8 cellular contexts compared by ENCODE assay signal in the genomic region with DNA sequence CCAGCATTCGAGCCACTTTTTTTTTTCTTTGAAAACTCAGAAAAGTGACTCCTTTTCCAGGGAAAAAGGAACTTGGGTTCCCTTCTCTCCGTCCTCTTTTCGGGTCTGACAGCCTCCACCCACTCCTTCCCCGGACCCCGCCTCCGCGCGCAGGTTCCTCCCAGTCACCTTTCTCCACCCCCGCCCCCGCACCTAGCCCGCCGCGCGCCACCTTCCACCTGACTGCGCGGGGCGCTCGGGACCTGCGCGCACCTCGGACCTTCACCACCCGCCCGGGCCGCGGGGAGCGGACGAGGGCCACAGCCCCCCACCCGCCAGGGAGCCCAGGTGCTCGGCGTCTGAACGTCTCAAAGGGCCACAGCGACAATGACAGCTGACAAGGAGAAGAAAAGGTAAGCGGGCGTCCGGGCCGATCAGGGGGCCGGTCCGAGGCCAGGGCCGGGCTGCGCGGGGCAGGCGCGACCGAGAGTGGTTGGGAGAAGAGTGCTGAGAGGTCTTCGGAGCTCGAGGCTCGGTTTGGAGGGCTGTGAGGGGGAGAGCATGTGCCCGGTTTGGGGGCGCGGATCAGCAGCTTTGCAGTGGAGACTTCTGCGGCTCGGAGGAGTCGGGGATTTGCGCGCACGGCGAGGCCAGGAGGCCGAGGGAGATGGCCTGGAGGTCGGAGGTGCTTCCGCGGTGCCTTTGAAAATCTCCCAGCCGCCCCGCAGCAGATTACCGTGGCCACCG. TPM values are rescaled to one million over a fixed set of nuclear protein-coding genes. Genes with fewer than 3 reads are reported as not detected.
DNase-seq lines count a peak whose midpoint lies in the region; ATAC-seq and TF ChIP-seq lines count a peak whose summit lies in the region.

No MANE protein-coding gene starts in this region.

- 0% methylated on average over 2 of the region's 65 CpGs for WGBS in mammary epithelial cell (ENCODE audit: low coverage, missing lambda C conversion rate)

- H3K4me1 ChIP-seq in mammary epithelial cell (ENCODE audit: insufficient read depth, low read length): peaks cover 20% of the 10 kb centered on the region

- peaks cover 38% of the 10 kb centered on the region for H3K4me1 Mint-ChIP-seq in CD14-positive monocyte

- peak overlapping the region; percentile 81 for H2AFZ ChIP-seq in mammary epithelial cell (ENCODE audit: low read depth, low read length)

- H3K9ac ChIP-seq in mammary epithelial cell (ENCODE audit: insufficient read depth, low read length): peak overlapping the region; percentile 80

- no peaks in the 10 kb centered on the region for H3K36me3 ChIP-seq in WERI-Rb-1
- H3K36me3 ChIP-seq in mammary epithelial cell (ENCODE audit: insufficient read depth, low read length): no peaks in the 10 kb centered on the region

- H3K4me3 Mint-ChIP-seq in CD14-positive monocyte: peak overlapping the region; percentile 88 to 98

- H3K27ac ChIP-seq in WERI-Rb-1: no peak overlapping the region
- peak overlapping the region; percentile 51 for H3K27ac ChIP-seq in mammary epithelial cell (ENCODE audit: insufficient read depth, low read depth, low read length)

- H3K79me2 ChIP-seq in mammary epithelial cell (ENCODE audit: insufficient read depth, low read length): peaks cover 52% of the 10 kb centered on the region

- dilution Hi-C loops in mammary epithelial cell (cut with HindIII; ENCODE audit: low sequenced_read_pairs): no loop called here

- TSS peak; percentile 41 for BruUV-seq in mammary epithelial cell (replicated peaks; lab: Mats Ljungman, UMichigan)

- H3K36me3 Mint-ChIP-seq in CD14-positive monocyte: peaks cover 8 to 12% of the 10 kb centered on the region in 2 donors

- ATAC-seq in GM19467 (IDR thresholded peaks at IDR 0.05; ENCODE audit: unreplicated experiment) (peak; percentile 18), left lobe of liver (peak; percentile 70)

- H3K4me3 ChIP-seq in WERI-Rb-1 (ENCODE audit: low read depth, low read length): peak overlapping the region; percentile 57
- H3K4me3 ChIP-seq in mammary epithelial cell (replicated peaks in 1 of 3; ENCODE audit: insufficient read depth in 1 of 3, low read depth in 2 of 3, low read length in 3 of 3): peak overlapping the region; percentile 62 to 96 (median 89)

- peaks cover 2% of the 10 kb centered on the region for H3K9me3 ChIP-seq in WERI-Rb-1 (ENCODE audit: severe bottlenecking)
- H3K9me3 ChIP-seq in mammary epithelial cell (replicated peaks; ENCODE audit: insufficient read depth, low read length): no peaks in the 10 kb centered on the region

- H3K27ac Mint-ChIP-seq in CD14-positive monocyte: peak overlapping the region in 5 of 7 donors; percentile 40 to 86 (median 78)

- in situ Hi-C loops in mammary epithelial cell (cut with MboI; ENCODE audit: low sequenced_read_pairs in 2 of 2): loop anchor here in 1 of 2 donors (5.0 to 10.0 kb wide), 3 partner anchors 57 to 290 kb away; no protein-coding TSS in a partner anchor

- DNase-seq in CD14-positive monocyte (ENCODE audit: low spot score) (no peak), HuH-7.5 (ENCODE audit: low spot score) (peak; percentile 83), WERI-Rb-1 (peak; percentile 72), mammary epithelial cell (peak; percentile 80), left lobe of liver (ENCODE audit: low spot score) (peak; percentile 94), NCI-H446 treated with DMSO at 0.1 percent for 48 hours (lab: John Stamatoyannopoulos, UW) (no peak)
- peak; percentile 58 for DNase-seq in stimulated activated CD4-positive, alpha-beta T cell treated with anti-CD3 and anti-CD28 coated beads, Interleukin-4, amount 100 ng/mL, for 24 hours

- peak overlapping the region; percentile 80 for H3K4me2 ChIP-seq in mammary epithelial cell (ENCODE audit: insufficient read depth, low read depth, low read length)

- peaks cover 0 to 17% (median 8%) of the 10 kb centered on the region in 7 donors for H3K9me3 Mint-ChIP-seq in CD14-positive monocyte

- H3K27me3 Mint-ChIP-seq in CD14-positive monocyte (ENCODE audit: low read depth in 3 of 3): peaks cover 68 to 81% (median 71%) of the 10 kb centered on the region in 3 donors

- peaks cover 41% of the 10 kb centered on the region for H3K27me3 ChIP-seq in WERI-Rb-1 (ENCODE audit: insufficient read depth, low read depth, severe bottlenecking)
- no peaks in the 10 kb centered on the region for H3K27me3 ChIP-seq in mammary epithelial cell (ENCODE audit: insufficient read depth, low read length)

- CTCF ChIA-PET in mammary epithelial cell (lab: Charles Lee; ENCODE audit: low non-redundant PET): interaction anchor here (0.6 to 1.0 kb wide), 5 partner anchors 35 to 241 kb away, joined by 3 to 16 read pairs (median 4); no protein-coding TSS in a partner anchor

- no peaks in the 10 kb centered on the region for H4K20me1 ChIP-seq in mammary epithelial cell (ENCODE audit: insufficient read depth, low read length)

- intact Hi-C loops in CD14-positive monocyte (cut with micrococcal nuclease): loop anchor here in 1 of 2 donors (5.0 to 10.0 kb wide), 2 partner anchors 70 to 213 kb away; no protein-coding TSS in a partner anchor
- intact Hi-C loops in mammary epithelial cell (cut with micrococcal nuclease): loop anchor here (1.0 kb wide), 3 partner anchors 126 to 304 kb away; no protein-coding TSS in a partner anchor

- TF ChIP-seq CTCF in CD14-positive monocyte (IDR thresholded peaks at IDR 0.05) (no peak), WERI-Rb-1 (IDR thresholded peaks at IDR 0.05; ENCODE audit: low read depth, low read length) (0 out of 2 replicates have a peak, but pooled peaks have one; percentile 4), mammary epithelial cell (conservative IDR thresholded peaks at IDR 0.05 in 1 of 2, IDR thresholded peaks at IDR 0.05 in 1 of 2; ENCODE audit: extremely low read depth in 1 of 2, insufficient read depth in 1 of 2, low read depth in 1 of 2, low read length in 2 of 2) (peak in 1 of 2 donors; percentile 27)

RNA-seq across cellular contexts. Expression of a gene that starts 0.5 kb away (rescaled TPM):
- polyA plus RNA-seq in CD14-positive monocyte (under 1 TPM; 0.11 to 0.88 TPM), mammary epithelial cell (182 TPM)
- total RNA-seq in mammary epithelial cell (100 to 1,000 TPM; 130 to 174 TPM), left lobe of liver (127 TPM)
- 153 TPM for polyA minus RNA-seq in mammary epithelial cell

Comparison
In these comparisons a context has a peak if more than half of its experiments do, and no peak if none do; other contexts are left out.
1. DNase-seq: peak in HuH-7.5 (single experiment), WERI-Rb-1 (single experiment), mammary epithelial cell (single experiment), left lobe of liver (single experiment) and stimulated activated CD4-positive, alpha-beta T cell treated with anti-CD3 and anti-CD28 coated beads, Interleukin-4, amount 100 ng/mL, for 24 hours (single experiment); none in CD14-positive monocyte (single experiment) and NCI-H446 treated with DMSO at 0.1 percent for 48 hours (single experiment).